8 cellular contexts compared by ENCODE assay signal in the genomic region with DNA sequence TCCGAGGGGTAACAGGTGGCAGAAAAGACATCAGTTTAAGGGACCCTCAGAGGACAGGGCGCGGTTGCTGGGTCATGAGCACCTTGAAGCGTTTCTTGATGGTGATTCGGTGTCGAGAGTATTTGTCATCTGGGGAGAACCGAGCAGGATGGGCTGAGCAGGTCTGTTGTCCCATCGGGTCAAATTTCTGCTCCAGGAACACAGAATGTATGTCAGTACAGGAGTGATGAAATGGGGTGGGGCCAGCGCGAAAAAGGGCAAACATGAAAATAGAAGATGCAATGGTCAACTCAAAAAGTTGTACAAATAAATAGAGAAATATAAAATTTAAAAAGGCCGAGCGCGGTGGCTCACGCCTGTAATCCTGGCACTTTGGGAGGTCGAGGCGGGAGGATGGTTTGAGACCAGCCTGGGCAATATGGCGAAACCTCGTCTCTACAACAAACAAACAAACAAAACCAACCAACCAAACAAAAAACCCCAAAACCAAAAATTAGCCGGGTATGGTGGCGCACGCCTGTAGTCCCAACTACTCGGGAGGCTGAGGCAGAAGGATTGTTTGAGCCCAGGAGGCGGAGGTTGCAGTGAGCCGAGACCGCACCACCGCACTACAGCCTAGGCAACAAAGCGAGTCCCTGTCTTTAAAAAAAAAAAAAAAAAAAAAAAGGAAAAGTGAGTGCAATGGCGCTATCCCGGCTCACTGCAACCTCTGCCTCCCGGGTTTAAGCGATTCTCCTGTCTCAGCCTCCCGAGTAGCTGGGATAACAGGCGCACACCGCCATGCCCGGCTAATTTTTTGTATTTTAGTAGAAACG. TPM values are rescaled to one million over a fixed set of nuclear protein-coding genes. Genes with fewer than 3 reads are reported as not detected.
DNase-seq lines count a peak whose midpoint lies in the region; ATAC-seq and TF ChIP-seq lines count a peak whose summit lies in the region.
"Had no signal": no experiment of that assay in that cellular context is flagged by ENCODE, and none has a peak within 500 bp of the region (broad histone marks: within the 10 kb centered on the region; RNA-seq: fewer than 3 reads in every experiment).

No MANE protein-coding gene starts in this region.

- ATAC-seq in GM18858 (IDR thresholded peaks at IDR 0.05; ENCODE audit: unreplicated experiment) (no peak), HG02571 (IDR thresholded peaks at IDR 0.05; ENCODE audit: unreplicated experiment) (no peak)

- H3K36me3 Mint-ChIP-seq in glutamatergic neuron (ENCODE audit: unreplicated experiment) = no peaks in the 10 kb centered on the region

- peak overlapping the region; percentile 71 for H3K27ac Mint-ChIP-seq in glutamatergic neuron (ENCODE audit: unreplicated experiment)

- H3K4me3 Mint-ChIP-seq in glutamatergic neuron (ENCODE audit: unreplicated experiment) = peak overlapping the region; percentile 95

- H3K27me3 Mint-ChIP-seq in glutamatergic neuron (ENCODE audit: unreplicated experiment) = peaks cover 1% of the 10 kb centered on the region

- peak overlapping the region; percentile 94 for H3K9ac ChIP-seq in skeletal muscle satellite cell (ENCODE audit: low read depth, low read length)

- no peaks in the 10 kb centered on the region for H3K27me3 ChIP-seq in SJSA1 (replicated peaks)
- H3K27me3 ChIP-seq in skeletal muscle satellite cell (ENCODE audit: control insufficient read depth, insufficient read depth, low read length) = no peaks in the 10 kb centered on the region

- peak overlapping the region; percentile 76 for H3K4me2 ChIP-seq in skeletal muscle satellite cell (ENCODE audit: low read length)

- H3K4me1 Mint-ChIP-seq in glutamatergic neuron (ENCODE audit: low read depth, unreplicated experiment) = peaks cover 6% of the 10 kb centered on the region

- no peak for TF ChIP-seq CTCF in HEK293 (tag by site-specific recombination; IDR thresholded peaks at IDR 0.05)
- TF ChIP-seq CTCF in glutamatergic neuron (IDR thresholded peaks at IDR 0.05; ENCODE audit: partially characterized antibody, unreplicated experiment) = no peak

- H3K27ac ChIP-seq in HEK293 (ENCODE audit: extremely low read depth, low read depth, low read length) (peak overlapping the region; percentile 40), SJSA1 (peak overlapping the region; percentile 47)

- H3K4me1 ChIP-seq in HEK293 (ENCODE audit: control insufficient read depth, insufficient read depth, low read length) = no peaks in the 10 kb centered on the region
- no peaks in the 10 kb centered on the region; the same call in none of the 2 replicates for H3K4me1 ChIP-seq in SJSA1 (replicated peaks)
- H3K4me1 ChIP-seq in skeletal muscle satellite cell (ENCODE audit: control insufficient read depth, insufficient read depth, low read length) = peaks cover 12% of the 10 kb centered on the region

- H3K9me3 Mint-ChIP-seq in glutamatergic neuron (ENCODE audit: unreplicated experiment) = peaks cover 7% of the 10 kb centered on the region

- no peak for DNase-seq in SJSA1 (ENCODE audit: low read depth in 1 of 2, low spot score in 2 of 2)
- DNase-seq in glutamatergic neuron = no peak
- no peak for DNase-seq in AML-193 (lab: John Stamatoyannopoulos, UW)

- H3K9me3 ChIP-seq in HEK293 (ENCODE audit: control insufficient read depth, insufficient read depth, low read depth, low read length) (no peaks in the 10 kb centered on the region), SJSA1 (replicated peaks) (no peaks in the 10 kb centered on the region), skeletal muscle satellite cell (replicated peaks; ENCODE audit: low read length) (no peaks in the 10 kb centered on the region)

- CTCF ChIA-PET in HEK293 (lab: Yijun Ruan, JAX) = interaction anchor here (0.6 to 1.8 kb wide), 5 partner anchors 19 to 240 kb away, joined by 3 to 15 read pairs (median 4); a partner anchor contains a TSS

- peaks cover 6 to 23% of the 10 kb centered on the region in 2 experiments; a peak in 2 of 3 replicates for H3K36me3 ChIP-seq in HEK293 (ENCODE audit: control insufficient read depth in 2 of 2, insufficient read depth in 1 of 2, low read length in 2 of 2)
- peaks cover 27% of the 10 kb centered on the region for H3K36me3 ChIP-seq in SJSA1
- H3K36me3 ChIP-seq in skeletal muscle satellite cell (ENCODE audit: insufficient read depth, low read length) = peaks cover 15% of the 10 kb centered on the region

- POLR2A ChIA-PET in HEK293 (lab: Yijun Ruan, JAX) = interaction anchor here (0.7 to 1.8 kb wide), 5 partner anchors 24 to 373 kb away, joined by 4 to 8 read pairs (median 4); a partner anchor contains a TSS

- H3K4me3 ChIP-seq in HEK293 (ENCODE audit: low read depth, low read length) (peak overlapping the region; percentile 76), SJSA1 (peak overlapping the region; percentile 55), skeletal muscle satellite cell (ENCODE audit: low read length) (peak overlapping the region; percentile 99)

TF ChIP-seq in HEK293, 187 proteins besides CTCF, POLR2A, EP300 and RAD21 (continues in another document):
- TF ChIP-seq ZNF223 (tag by site-specific recombination; IDR thresholded peaks at IDR 0.05) (no peak), ZBTB17 (tag by site-specific recombination; IDR thresholded peaks at IDR 0.05) (peak; percentile 92), GLI4 (tag by site-specific recombination; IDR thresholded peaks at IDR 0.05) (no peak), ZNF391 (tag by site-specific recombination; IDR thresholded peaks at IDR 0.05; ENCODE audit: borderline replicate concordance, low read depth) (0 out of 2 replicates have a peak, but pooled peaks have one; percentile 0), BCL11A (tag by site-specific recombination; IDR thresholded peaks at IDR 0.05; ENCODE audit: low read depth) (no peak), ZNF157 (tag by site-specific recombination; IDR thresholded peaks at IDR 0.05) (no peak), ZNF426 (tag by site-specific recombination; IDR thresholded peaks at IDR 0.05) (no peak)
- TF ChIP-seq, protein P1, sequence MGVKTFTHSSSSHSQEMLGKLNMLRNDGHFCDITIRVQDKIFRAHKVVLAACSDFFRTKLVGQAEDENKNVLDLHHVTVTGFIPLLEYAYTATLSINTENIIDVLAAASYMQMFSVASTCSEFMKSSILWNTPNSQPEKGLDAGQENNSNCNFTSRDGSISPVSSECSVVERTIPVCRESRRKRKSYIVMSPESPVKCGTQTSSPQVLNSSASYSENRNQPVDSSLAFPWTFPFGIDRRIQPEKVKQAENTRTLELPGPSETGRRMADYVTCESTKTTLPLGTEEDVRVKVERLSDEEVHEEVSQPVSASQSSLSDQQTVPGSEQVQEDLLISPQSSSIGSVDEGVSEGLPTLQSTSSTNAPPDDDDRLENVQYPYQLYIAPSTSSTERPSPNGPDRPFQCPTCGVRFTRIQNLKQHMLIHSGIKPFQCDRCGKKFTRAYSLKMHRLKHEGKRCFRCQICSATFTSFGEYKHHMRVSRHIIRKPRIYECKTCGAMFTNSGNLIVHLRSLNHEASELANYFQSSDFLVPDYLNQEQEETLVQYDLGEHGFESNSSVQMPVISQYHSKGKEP (tag by site-specific recombination; IDR thresholded peaks at IDR 0.05) = no peak
- TF ChIP-seq, protein P2, sequence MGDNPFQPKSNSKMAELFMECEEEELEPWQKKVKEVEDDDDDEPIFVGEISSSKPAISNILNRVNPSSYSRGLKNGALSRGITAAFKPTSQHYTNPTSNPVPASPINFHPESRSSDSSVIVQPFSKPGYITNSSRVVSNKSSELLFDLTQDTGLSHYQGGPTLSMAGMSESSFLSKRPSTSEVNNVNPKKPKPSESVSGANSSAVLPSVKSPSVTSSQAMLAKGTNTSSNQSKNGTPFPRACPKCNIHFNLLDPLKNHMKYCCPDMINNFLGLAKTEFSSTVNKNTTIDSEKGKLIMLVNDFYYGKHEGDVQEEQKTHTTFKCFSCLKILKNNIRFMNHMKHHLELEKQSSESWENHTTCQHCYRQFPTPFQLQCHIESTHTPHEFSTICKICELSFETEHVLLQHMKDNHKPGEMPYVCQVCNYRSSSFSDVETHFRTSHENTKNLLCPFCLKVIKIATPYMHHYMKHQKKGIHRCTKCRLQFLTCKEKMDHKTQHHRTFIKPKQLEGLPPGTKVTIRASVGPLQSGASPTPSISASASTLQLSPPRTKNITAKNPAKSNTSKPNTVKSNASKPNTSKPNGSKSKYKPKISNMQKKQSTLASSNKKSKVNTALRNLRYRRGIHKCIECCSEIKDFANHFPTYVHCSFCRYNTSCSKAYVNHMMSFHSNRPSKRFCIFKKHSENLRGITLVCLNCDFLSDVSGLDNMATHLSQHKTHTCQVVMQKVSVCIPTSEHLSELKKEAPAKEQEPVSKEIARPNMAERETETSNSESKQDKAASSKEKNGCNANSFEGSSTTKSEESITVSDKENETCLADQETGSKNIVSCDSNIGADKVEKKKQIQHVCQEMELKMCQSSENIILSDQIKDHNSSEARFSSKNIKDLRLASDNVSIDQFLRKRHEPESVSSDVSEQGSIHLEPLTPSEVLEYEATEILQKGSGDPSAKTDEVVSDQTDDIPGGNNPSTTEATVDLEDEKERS (tag by site-specific recombination; IDR thresholded peaks at IDR 0.05) = peak; percentile 75; the same call in 1 of the 2 replicates

RNA-seq across cellular contexts. Expression of a gene that starts 0.8 kb away (rescaled TPM):
- total RNA-seq in SJSA1 (2014; rRNA removed; shearing (Covaris generic)) = 248 and 300 TPM in 2 replicates
- 137 TPM for total RNA-seq in glutamatergic neuron (ENCODE audit: unreplicated experiment)
- 424 and 515 TPM in 2 replicates for total RNA-seq in skeletal muscle satellite cell (2012; rRNA removed)

RNA-seq across cellular contexts. Expression of a gene that starts 1.0 kb away (rescaled TPM):
- total RNA-seq in SJSA1 (2014; rRNA removed; shearing (Covaris generic)) = not detected in 2 replicates
- not detected for total RNA-seq in glutamatergic neuron (ENCODE audit: unreplicated experiment)
- not detected in 2 replicates for total RNA-seq in skeletal muscle satellite cell (2012; rRNA removed)
- total RNA-seq: HT1080 had no signal

RNA-seq across cellular contexts. Expression of a gene that starts 4.5 kb away (rescaled TPM):
- 1.8 and 2.4 TPM in 2 replicates for total RNA-seq in SJSA1 (2014; rRNA removed; shearing (Covaris generic))
- total RNA-seq in glutamatergic neuron (ENCODE audit: unreplicated experiment) = 43.3 TPM
- total RNA-seq in skeletal muscle satellite cell (2012; rRNA removed) = 10.9 and 12.9 TPM in 2 replicates

RNA-seq across cellular contexts. Expression of a gene that starts 24.9 kb away (rescaled TPM):
- total RNA-seq in SJSA1 (2014; rRNA removed; shearing (Covaris generic)) = 7.5 and 13.9 TPM in 2 replicates
- 107 TPM for total RNA-seq in glutamatergic neuron (ENCODE audit: unreplicated experiment)
- 16.7 and 22.5 TPM in 2 replicates for total RNA-seq in skeletal muscle satellite cell (2012; rRNA removed)

Comparison
In these comparisons a context has a peak if more than half of its experiments do, and no peak if none do; other contexts are left out.
1. RNA of a gene that starts 4.5 kb away (total RNA-seq): 43.3 TPM in glutamatergic neuron (single experiment); 1.8 to 2.4 TPM in SJSA1; every median in the first group is over 10 times any median in the second.
2. Peak in every context shown above with its lines, with median percentiles within 50 percentile points of each other: H3K4me3 ChIP-seq.